In the genomic region with DNA sequence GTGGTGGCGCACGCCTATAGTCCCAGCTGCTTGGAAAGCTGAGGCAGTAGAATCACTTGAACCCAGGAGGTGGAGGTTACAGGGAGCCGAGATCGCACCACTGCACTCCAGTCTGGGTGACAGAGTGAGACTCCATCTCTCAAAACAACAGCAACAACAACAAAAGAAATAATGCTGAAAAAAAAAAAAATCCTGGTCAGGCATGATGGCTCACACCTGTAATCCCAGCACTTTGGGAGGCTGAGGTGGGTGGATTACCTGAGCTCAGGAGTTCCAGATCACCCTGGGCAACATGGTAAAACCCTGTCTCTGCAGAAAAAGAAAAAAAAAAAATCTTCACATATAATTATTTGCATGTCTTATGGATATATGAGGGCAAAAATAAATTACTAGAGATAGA, we compare ENCODE assay signal across 32 cellular contexts.
"Had no signal": no experiment of that assay in that cellular context is flagged by ENCODE, and none has a peak within 500 bp of the region (broad histone marks: within the 10 kb centered on the region; RNA-seq: fewer than 3 reads in every experiment).

No MANE protein-coding gene starts in this region.

- H3K4me1 ChIP-seq: adrenal gland, ascending aorta, body of pancreas, breast epithelium had no signal

- ATAC-seq: activated naive CD4-positive, alpha-beta T cell treated with anti-CD3 and anti-CD28 coated beads, Interleukin-2, amount 50 U/mL, for 72 hours; activated naive CD8-positive, alpha-beta T cell treated with anti-CD3 and anti-CD28 coated beads, Interleukin-2, amount 50 U/mL, for 24 hours; activated T-cell treated with anti-CD3 and anti-CD28 coated beads, Interleukin-2, amount 50 U/mL, for 4 hours; activated T-cell treated with anti-CD3 and anti-CD28 coated beads, Interleukin-2, amount 50 U/mL, for 72 hours; activated T-helper 17 cell treated with anti-CD3 and anti-CD28 coated beads, Interleukin-2, amount 50 U/mL, for 72 hours; body of pancreas had no signal

- H3K27ac ChIP-seq: adrenal gland, ascending aorta, body of pancreas, brain microvascular endothelial cell, breast epithelium, cardiac muscle cell had no signal

- H3K9me3 ChIP-seq: adrenal gland, ascending aorta, body of pancreas, breast epithelium had no signal

- DNase-seq: activated effector memory CD4-positive, alpha-beta T cell treated with anti-CD3 and anti-CD28 coated beads, Interleukin-2, amount 50 U/mL, for 16 hours; activated effector memory CD4-positive, alpha-beta T cell treated with Interleukin-2 at 50 U/mL for 16 hours; activated gamma-delta T cell; activated gamma-delta T cell treated with Interleukin-2 at 50 U/mL for 16 hours; activated naive CD4-positive, alpha-beta T cell; activated naive CD4-positive, alpha-beta T cell treated with anti-CD3 and anti-CD28 coated beads for 36 hours; activated naive CD4-positive, alpha-beta T cell treated with anti-CD3 and anti-CD28 coated beads, Interleukin-2, amount 10 ng/mL, durations not matched to agents 7 days and 5 days; activated naive CD4-positive, alpha-beta T cell treated with anti-CD3 and anti-CD28 coated beads, Interleukin-2, amount 50 U/mL, for 16 hours; activated naive CD4-positive, alpha-beta T cell treated with Interleukin-2 at 50 U/mL for 16 hours; activated naive CD8-positive, alpha-beta T cell treated with anti-CD3 and anti-CD28 coated beads for 36 hours; activated naive CD8-positive, alpha-beta T cell treated with anti-CD3 and anti-CD28 coated beads, Interleukin-2, amount 10 ng/mL, durations not matched to agents 7 days and 5 days; activated naive CD8-positive, alpha-beta T cell treated with anti-CD3 and anti-CD28 coated beads, Interleukin-2, amount 50 U/mL, for 24 hours; activated T-cell treated with anti-CD3 and anti-CD28 coated beads, Interleukin-2, amount 50 U/mL, for 4 hours; activated T-cell treated with anti-CD3 and anti-CD28 coated beads, Interleukin-2, amount 50 U/mL, for 48 hours; activated T-cell treated with anti-CD3 and anti-CD28 coated beads, Interleukin-2, amount 50 U/mL, for 72 hours; adrenal gland; amniotic stem cell; amygdala; anterior cingulate cortex; aorta; body of pancreas; brain microvascular endothelial cell; caudate nucleus; central memory CD4-positive, alpha-beta T cell; cerebellar nuclear complex had no signal

- FAIRE-seq: astrocyte, bronchial epithelial cell had no signal

- H3K27me3 ChIP-seq: adrenal gland, ascending aorta, body of pancreas, brain microvascular endothelial cell, breast epithelium, cardiac muscle cell had no signal

- H3K4me3 ChIP-seq: adrenal gland, ascending aorta, body of pancreas, breast epithelium, cardiac muscle cell had no signal
